19 cellular contexts compared by ENCODE assay signal in genomic region chr12:64876388-64877071, GRCh38. TPM values are rescaled to one million over a fixed set of nuclear protein-coding genes. Genes with fewer than 3 reads are reported as not detected.
DNase-seq lines count a peak whose midpoint lies in the region; ATAC-seq and TF ChIP-seq lines count a peak whose summit lies in the region.
"Had no signal": no experiment of that assay in that cellular context is flagged by ENCODE, and none has a peak within 500 bp of the region (broad histone marks: within the 10 kb centered on the region; RNA-seq: fewer than 3 reads in every experiment).

No MANE protein-coding gene starts in this region.

- H3K4me1 ChIP-seq in vagina, result no peaks in the 10 kb centered on the region
- H3K4me1 ChIP-seq: colonic mucosa, HAP-1, tibial artery had no signal

- H3K9me3 Mint-ChIP-seq in stimulated activated naive CD8-positive, alpha-beta T cell treated with anti-CD3 and anti-CD28 coated beads, Interleukin-15, amount 100 ng/mL, for 72 hours, result no peaks in the 10 kb centered on the region
- H3K9me3 Mint-ChIP-seq: mesothelial cell of epicardium had no signal

- intact Hi-C loops in vagina (cut with DNase I), result no loop called here

- H3K36me3 ChIP-seq in vagina, result no peaks in the 10 kb centered on the region
- H3K36me3 ChIP-seq: colonic mucosa, HAP-1, prostate gland, tibial artery had no signal

- H3K4me1 Mint-ChIP-seq in stimulated activated naive CD8-positive, alpha-beta T cell treated with anti-CD3 and anti-CD28 coated beads, Interleukin-15, amount 100 ng/mL, for 72 hours, result peaks cover 30% of the 10 kb centered on the region
- H3K4me1 Mint-ChIP-seq: mesothelial cell of epicardium, nephron progenitor cell had no signal

- no peak for TF ChIP-seq POLR2A in vagina (IDR thresholded peaks at IDR 0.05)

- peaks cover 16% of the 10 kb centered on the region for H3K27me3 Mint-ChIP-seq in stimulated activated naive CD8-positive, alpha-beta T cell treated with anti-CD3 and anti-CD28 coated beads, Interleukin-15, amount 100 ng/mL, for 72 hours

- DNase-seq in stimulated activated naive CD8-positive, alpha-beta T cell treated with anti-CD3 and anti-CD28 coated beads, Interleukin-15, amount 100 ng/mL, for 72 hours, result no peak
- DNase-seq in vagina (ENCODE audit: extremely low spot score in 2 of 2), result no peak
- no peak for DNase-seq in effector CD4-positive, alpha-beta T cell
- DNase-seq: activated CD4-positive, alpha-beta T cell treated with anti-CD3 and anti-CD28 coated beads for 4 hours; activated CD8-positive, alpha-beta memory T cell treated with anti-CD3 and anti-CD28 coated beads, Interleukin-2, amount 50 U/mL, for 48 hours; activated naive CD4-positive, alpha-beta T cell treated with Interleukin-2 at 50 U/mL for 16 hours; colonic mucosa; GDM1; NCI-H1092 treated with DMSO at 0.1 percent for 48 hours; nephron progenitor cell; small intestine; tibial artery had no signal

- peak overlapping the region in 1 of 2 donors; percentile 92 for H3K27ac Mint-ChIP-seq in stimulated activated naive CD8-positive, alpha-beta T cell treated with anti-CD3 and anti-CD28 coated beads, Interleukin-15, amount 100 ng/mL, for 72 hours
- H3K27ac Mint-ChIP-seq: mesothelial cell of epicardium, nephron progenitor cell had no signal

- TF ChIP-seq CTCF in vagina (IDR thresholded peaks at IDR 0.05), result no peak

- no peaks in the 10 kb centered on the region for H3K27me3 ChIP-seq in vagina
- H3K27me3 ChIP-seq: colonic mucosa had no signal

- ATAC-seq in GM19452 (IDR thresholded peaks at IDR 0.05; ENCODE audit: unreplicated experiment) (peak; percentile 6), GM21825 (IDR thresholded peaks at IDR 0.05; ENCODE audit: unreplicated experiment) (peak; percentile 31), HG03159 (IDR thresholded peaks at IDR 0.05; ENCODE audit: unreplicated experiment) (peak; percentile 4), HG02623 (IDR thresholded peaks at IDR 0.05; ENCODE audit: unreplicated experiment) (no peak)
- ATAC-seq in stimulated activated naive CD8-positive, alpha-beta T cell treated with anti-CD3 and anti-CD28 coated beads, Interleukin-15, amount 100 ng/mL, for 72 hours, result peak; percentile 13

- no peaks in the 10 kb centered on the region for H3K9me3 ChIP-seq in vagina
- H3K9me3 ChIP-seq: colonic mucosa, HAP-1, prostate gland had no signal

- peak overlapping the region in 1 of 2 donors; percentile 41 for H3K4me3 Mint-ChIP-seq in stimulated activated naive CD8-positive, alpha-beta T cell treated with anti-CD3 and anti-CD28 coated beads, Interleukin-15, amount 100 ng/mL, for 72 hours
- H3K4me3 Mint-ChIP-seq: mesothelial cell of epicardium, nephron progenitor cell had no signal

- H3K27ac ChIP-seq in vagina, result no peak overlapping the region
- H3K27ac ChIP-seq: colonic mucosa, prostate gland, tibial artery had no signal

- H3K4me3 ChIP-seq in vagina, result no peak overlapping the region
- H3K4me3 ChIP-seq: colonic mucosa, HAP-1, prostate gland, tibial artery had no signal

RNA-seq across cellular contexts. Expression of gene TBC1D30, which starts 52.1 kb away (rescaled TPM):
- total RNA-seq in vagina, result 3.9 TPM
